ENCODE assay signal across 17 cellular contexts in the genomic region with DNA sequence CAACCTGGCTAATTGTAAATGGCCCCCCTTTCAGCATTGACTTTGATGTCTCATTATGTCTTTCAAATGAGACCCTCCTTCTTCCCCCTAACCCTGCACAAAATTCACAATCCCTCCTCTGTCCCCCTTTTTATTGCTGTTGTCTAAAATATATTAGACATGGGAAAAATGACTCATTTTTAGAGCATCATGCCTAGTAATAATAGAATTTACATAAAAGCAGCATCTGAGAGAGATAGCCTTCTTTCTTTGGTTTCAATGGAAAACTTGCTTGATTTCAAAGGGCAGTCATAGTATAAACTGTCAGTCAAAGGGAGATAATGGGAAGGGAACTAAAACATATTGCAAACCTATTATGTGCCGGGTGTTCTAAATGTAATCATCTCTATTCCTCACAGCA. TPM values are rescaled to one million over a fixed set of nuclear protein-coding genes. Genes with fewer than 3 reads are reported as not detected.
"Had no signal": no experiment of that assay in that cellular context is flagged by ENCODE, and none has a peak within 500 bp of the region (broad histone marks: within the 10 kb centered on the region; RNA-seq: fewer than 3 reads in every experiment).

No MANE protein-coding gene starts in this region.

- H3K4me3 Mint-ChIP-seq: activated CD8-positive, alpha-beta T cell treated with anti-CD3 and anti-CD28 coated beads for 36 hours; activated T-cell treated with anti-CD3 and anti-CD28 coated beads, Interleukin-2, amount 50 U/mL, for 72 hours; dendritic cell treated with granulocyte-macrophage colony-stimulating factor and Interleukin-4, amounts not matched to agents 40 ng/mL and 50 ng/mL, for 4 days; immature natural killer cell; natural killer cell; T-helper 1 cell treated with Interleukin-12 subunit alpha and Interleukin-12 subunit beta and Interleukin-4 antibody, amounts not matched to agents 30 μg/mL and 1 μg/mL, for 36 hours had no signal

- H3K27ac ChIP-seq: stomach, thoracic aorta had no signal

- H3K27me3 Mint-ChIP-seq: activated CD8-positive, alpha-beta T cell treated with anti-CD3 and anti-CD28 coated beads for 36 hours; dendritic cell treated with granulocyte-macrophage colony-stimulating factor and Interleukin-4, amounts not matched to agents 40 ng/mL and 50 ng/mL, for 4 days had no signal

- ATAC-seq: activated CD8-positive, alpha-beta T cell treated with anti-CD3 and anti-CD28 coated beads for 36 hours; activated T-cell treated with anti-CD3 and anti-CD28 coated beads, Interleukin-2, amount 50 U/mL, for 72 hours; mucosa of descending colon; natural killer cell had no signal

- H3K27me3 ChIP-seq: stomach had no signal

- H3K36me3 ChIP-seq: stomach, thoracic aorta had no signal

- H3K9me3 ChIP-seq: mucosa of descending colon, stomach, thoracic aorta had no signal

- H3K27ac Mint-ChIP-seq: activated CD8-positive, alpha-beta T cell treated with anti-CD3 and anti-CD28 coated beads for 36 hours; activated T-cell treated with anti-CD3 and anti-CD28 coated beads, Interleukin-2, amount 50 U/mL, for 72 hours; dendritic cell treated with granulocyte-macrophage colony-stimulating factor and Interleukin-4, amounts not matched to agents 40 ng/mL and 50 ng/mL, for 4 days; immature natural killer cell; natural killer cell; T-helper 1 cell treated with Interleukin-12 subunit alpha and Interleukin-12 subunit beta and Interleukin-4 antibody, amounts not matched to agents 30 μg/mL and 1 μg/mL, for 36 hours had no signal

- H3K4me3 ChIP-seq: lung, mucosa of descending colon, stomach, thoracic aorta had no signal

- H3K36me3 Mint-ChIP-seq: immature natural killer cell, natural killer cell had no signal

- DNase-seq: activated CD4-positive, alpha-beta T cell treated with anti-CD3 and anti-CD28 coated beads for 4 hours; activated CD8-positive, alpha-beta memory T cell treated with anti-CD3 and anti-CD28 coated beads, Interleukin-2, amount 50 U/mL, for 4 hours; activated CD8-positive, alpha-beta T cell treated with anti-CD3 and anti-CD28 coated beads for 36 hours; activated naive CD4-positive, alpha-beta T cell treated with Interleukin-2 at 50 U/mL for 16 hours; activated T-cell treated with anti-CD3 and anti-CD28 coated beads, Interleukin-2, amount 50 U/mL, for 72 hours; erythroblast; glutamatergic neuron; immature natural killer cell; left cardiac atrium; mucosa of descending colon; natural killer cell; stimulated activated CD4-positive, alpha-beta T cell treated with anti-CD3 and anti-CD28 coated beads, Interleukin-4, amount 100 ng/mL, for 4 hours; stomach had no signal

- H3K9me3 Mint-ChIP-seq: activated CD8-positive, alpha-beta T cell treated with anti-CD3 and anti-CD28 coated beads for 36 hours; activated T-cell treated with anti-CD3 and anti-CD28 coated beads, Interleukin-2, amount 50 U/mL, for 72 hours; dendritic cell treated with granulocyte-macrophage colony-stimulating factor and Interleukin-4, amounts not matched to agents 40 ng/mL and 50 ng/mL, for 4 days; immature natural killer cell; natural killer cell; T-helper 1 cell treated with Interleukin-12 subunit alpha and Interleukin-12 subunit beta and Interleukin-4 antibody, amounts not matched to agents 30 μg/mL and 1 μg/mL, for 36 hours had no signal

- H3K4me1 Mint-ChIP-seq: immature natural killer cell, natural killer cell had no signal

RNA-seq across cellular contexts. Expression of gene GREM1, which starts 34.6 kb away (rescaled TPM):
- total RNA-seq: activated CD8-positive, alpha-beta T cell treated with anti-CD3 and anti-CD28 coated beads for 36 hours; natural killer cell had no signal

RNA-seq across cellular contexts. Expression of gene SCG5, which starts 41.7 kb away (rescaled TPM):
- total RNA-seq: natural killer cell had no signal
